In genomic region chr1:155316922-155317321, GRCh38 we compare ENCODE assay signal across 20 cellular contexts. TPM values are rescaled to one million over a fixed set of nuclear protein-coding genes. Genes with fewer than 3 reads are reported as not detected.
DNase-seq lines count a peak whose midpoint lies in the region; TF ChIP-seq lines count a peak whose summit lies in the region.
"Had no signal": no experiment of that assay in that cellular context is flagged by ENCODE, and none has a peak within 500 bp of the region (broad histone marks: within the 10 kb centered on the region; RNA-seq: fewer than 3 reads in every experiment).

No MANE protein-coding gene starts in this region.

- no peak for DNase-seq in adipocyte (ENCODE audit: low read depth)
- DNase-seq in left kidney (ENCODE audit: low read depth, low spot score): peak; percentile 22
- no peak for DNase-seq in progenitor cell of endocrine pancreas (ENCODE audit: low spot score, unreplicated experiment)
- no peak for DNase-seq in NCI-H82 treated with DMSO at 0.1 percent for 48 hours (lab: John Stamatoyannopoulos, UW; ENCODE audit: unreplicated experiment)
- DNase-seq in OCI-M2 (lab: John Stamatoyannopoulos, UW; ENCODE audit: unreplicated experiment): no peak
- no peak for DNase-seq in NCI-H187 treated with DMSO at 0.1 percent for 48 hours (lab: John Stamatoyannopoulos, UW)
- DNase-seq: AML-193, DND-41, H9, NCI-H1417, NCI-H187, NCI-H345, NCI-H524 treated with DMSO at 0.1 percent for 48 hours, Peyer's patch had no signal

- H3K27ac Mint-ChIP-seq in progenitor cell of endocrine pancreas: peak overlapping the region; percentile 38
- H3K27ac Mint-ChIP-seq: H9 had no signal

- H4K20me1 ChIP-seq in OCI-LY3 (ENCODE audit: insufficient read depth, low read length): peaks cover 47% of the 10 kb centered on the region

- H3K27me3 ChIP-seq in OCI-LY3 (ENCODE audit: low read depth, low read length) (no peaks in the 10 kb centered on the region), adipocyte (replicated peaks; ENCODE audit: control insufficient read depth, insufficient read depth, low read length) (no peaks in the 10 kb centered on the region)
- H3K27me3 ChIP-seq: Peyer's patch, SJSA1 had no signal

- H3K27me3 Mint-ChIP-seq in progenitor cell of endocrine pancreas: no peaks in the 10 kb centered on the region

- H3K4me3 ChIP-seq in OCI-LY3 (ENCODE audit: low read length) (no peak overlapping the region), adipocyte (ENCODE audit: low read length) (no peak overlapping the region)
- H3K4me3 ChIP-seq: Peyer's patch, SJSA1 had no signal

- no peak overlapping the region for H2AFZ ChIP-seq in OCI-LY3 (ENCODE audit: low read depth, low read length)

- H3K36me3 ChIP-seq in OCI-LY3 (replicated peaks; ENCODE audit: low read depth, low read length): peaks cover 69% of the 10 kb centered on the region
- peaks cover 70% of the 10 kb centered on the region for H3K36me3 ChIP-seq in adipocyte (ENCODE audit: control insufficient read depth, insufficient read depth, low read length, severe bottlenecking)

- no peak for TF ChIP-seq CTCF in OCI-LY3 (IDR thresholded peaks at IDR 0.05; ENCODE audit: low read depth, low read length)
- no peak for TF ChIP-seq CTCF in progenitor cell of endocrine pancreas (IDR thresholded peaks at IDR 0.05; ENCODE audit: unreplicated experiment)

- no peak overlapping the region for H3K4me3 Mint-ChIP-seq in progenitor cell of endocrine pancreas (ENCODE audit: low read depth)
- H3K4me3 Mint-ChIP-seq: H9 had no signal

- peaks cover 17% of the 10 kb centered on the region for H3K36me3 Mint-ChIP-seq in progenitor cell of endocrine pancreas (ENCODE audit: insufficient read depth)

- peak overlapping the region; percentile 15 for H3K27ac ChIP-seq in OCI-LY3 (ENCODE audit: low read length)
- H3K27ac ChIP-seq: C4-2B, KMS-11, SJSA1 had no signal

- H3K9ac ChIP-seq in OCI-LY3 (ENCODE audit: low read length): no peak overlapping the region
- H3K9ac ChIP-seq in adipocyte (ENCODE audit: low read length): peak overlapping the region; percentile 22
- H3K9ac ChIP-seq: KMS-11 had no signal

- H3K9me3 ChIP-seq in OCI-LY3 (ENCODE audit: insufficient read depth, low read length) (no peaks in the 10 kb centered on the region), adipocyte (ENCODE audit: control insufficient read depth, low read length) (no peaks in the 10 kb centered on the region)
- H3K9me3 ChIP-seq: Peyer's patch, SJSA1 had no signal

- peaks cover 27% of the 10 kb centered on the region for H3K79me2 ChIP-seq in OCI-LY3 (ENCODE audit: low read length)

- peaks cover 17% of the 10 kb centered on the region for H3K4me1 ChIP-seq in OCI-LY3 (ENCODE audit: low read length)
- H3K4me1 ChIP-seq in adipocyte (ENCODE audit: control insufficient read depth, insufficient read depth, low read length): peaks cover 38% of the 10 kb centered on the region

- no peaks in the 10 kb centered on the region for H3K9me3 Mint-ChIP-seq in progenitor cell of endocrine pancreas (ENCODE audit: low read depth)
- H3K9me3 Mint-ChIP-seq: H9 had no signal

- H3K4me1 Mint-ChIP-seq in progenitor cell of endocrine pancreas (ENCODE audit: low read depth): peaks cover 15% of the 10 kb centered on the region

- H3K4me2 ChIP-seq in OCI-LY3 (ENCODE audit: low read length): no peak overlapping the region
- H3K4me2 ChIP-seq: KMS-11 had no signal

RNA-seq across cellular contexts. Expression of gene RUSC1, which starts 3.8 kb away (rescaled TPM):
- total RNA-seq in progenitor cell of endocrine pancreas: 37.3 and 37.4 TPM in 2 replicates

RNA-seq across cellular contexts. Expression of gene FDPS, which starts 8.3 kb away (rescaled TPM):
- 232 and 261 TPM in 2 replicates for total RNA-seq in progenitor cell of endocrine pancreas

RNA-seq across cellular contexts. Expression of gene PKLR, which starts 15.7 kb away (rescaled TPM):
- total RNA-seq in progenitor cell of endocrine pancreas: 0.16 and 0.57 TPM in 2 replicates
- total RNA-seq: G401, H9, M059J, SJSA1 had no signal

RNA-seq across cellular contexts. Expression of gene HCN3, which starts 39.7 kb away (rescaled TPM):
- 13.6 and 15.6 TPM in 2 replicates for total RNA-seq in progenitor cell of endocrine pancreas

RNA-seq across cellular contexts. Expression of gene CLK2, which starts 43.6 kb away (rescaled TPM):
- 102 and 106 TPM in 2 replicates for total RNA-seq in progenitor cell of endocrine pancreas
